8 cellular contexts compared by ENCODE assay signal in the genomic region with DNA sequence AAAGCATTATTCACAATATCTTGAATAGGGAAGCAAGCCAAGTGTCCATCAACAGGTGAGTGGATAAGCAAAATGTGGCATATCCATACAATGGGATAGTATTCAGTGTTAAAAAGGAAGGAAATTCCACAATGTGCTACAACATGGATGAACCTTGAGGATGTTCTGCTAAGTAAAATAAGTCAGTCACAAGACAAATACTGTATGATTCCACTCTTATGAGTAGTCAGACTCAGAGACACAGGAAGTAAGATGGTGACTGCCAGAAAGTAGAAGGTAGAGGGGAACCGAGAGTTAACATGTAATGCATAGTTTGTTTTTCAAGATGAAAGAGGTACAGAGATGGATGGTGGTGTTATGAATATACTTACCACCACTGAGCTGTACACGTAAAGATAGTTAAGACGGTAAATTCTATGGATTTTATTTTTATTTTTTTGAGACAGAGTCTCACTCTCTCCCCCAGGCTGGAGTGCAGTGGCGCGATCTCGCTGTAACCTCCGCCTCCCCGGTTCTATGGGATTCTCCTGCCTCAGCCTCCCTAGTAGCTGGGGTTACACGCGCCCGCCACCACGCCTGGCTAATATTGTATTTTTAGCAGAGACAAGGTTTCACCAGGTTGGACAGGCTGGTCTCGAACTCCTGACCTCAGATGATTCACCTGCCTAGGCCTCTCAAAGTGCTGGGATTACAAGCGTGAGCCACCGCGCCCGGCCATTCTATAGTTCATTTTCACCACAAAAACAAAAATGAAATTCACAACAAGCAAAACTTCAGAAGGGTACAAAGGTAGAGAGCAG. TPM values are rescaled to one million over a fixed set of nuclear protein-coding genes. Genes with fewer than 3 reads are reported as not detected.
DNase-seq lines count a peak whose midpoint lies in the region; ATAC-seq and TF ChIP-seq lines count a peak whose summit lies in the region.

No MANE protein-coding gene starts in this region.

- peaks cover 31% of the 10 kb centered on the region for H3F3A ChIP-seq in SK-N-SH (replicated peaks; ENCODE audit: insufficient read depth)

- H4K20me1 ChIP-seq in SK-N-SH (ENCODE audit: insufficient read depth) = peaks cover 30% of the 10 kb centered on the region

- H3K9me2 ChIP-seq in SK-N-SH = no peaks in the 10 kb centered on the region

- no peak for TF ChIP-seq RAD21 in SK-N-SH (IDR thresholded peaks at IDR 0.05; ENCODE audit: low read length)

- H3K27ac ChIP-seq in SK-N-SH (ENCODE audit: low read depth in 2 of 2, low read length in 1 of 2) = peak overlapping the region; percentile 86 to 90
- H3K27ac ChIP-seq in suprapubic skin = peak overlapping the region; percentile 95

- peaks cover 0 to 10% of the 10 kb centered on the region in 2 experiments for H3K36me3 ChIP-seq in SK-N-SH (replicated peaks in 1 of 2; ENCODE audit: control insufficient read depth in 1 of 2, insufficient read depth in 2 of 2, low read length in 1 of 2)
- H3K36me3 ChIP-seq in suprapubic skin = no peaks in the 10 kb centered on the region

- in situ Hi-C loops in astrocyte of the cerebellum (cut with HindIII; ENCODE audit: low sequenced_read_pairs) = no loop called here

- DNase-seq in SK-N-SH (no peak), MV-4-11 (lab: John Stamatoyannopoulos, UW) (peak; percentile 32), astrocyte of the cerebellum (ENCODE audit: low read depth) (no peak), lung microvascular endothelial cell (ENCODE audit: low read depth in 2 of 2) (peak; percentile 8 to 18), suprapubic skin (ENCODE audit: low spot score in 2 of 2) (no peak), mesenteric fat pad (ENCODE audit: low spot score) (no peak), NCI-H446 (lab: John Stamatoyannopoulos, UW) (no peak)

- H3K4me2 ChIP-seq in SK-N-SH = peak overlapping the region; percentile 43

- CTCF ChIA-PET in SK-N-SH (lab: Yijun Ruan, JAX) = interaction anchor here (0.7 kb wide), 1 partner anchor 33 kb away, joined by 3 read pairs; no protein-coding TSS in a partner anchor

- H3K9ac ChIP-seq in SK-N-SH = peak overlapping the region; percentile 92; the same call in 1 of the 2 replicates

- no peak for TF ChIP-seq POLR2A in suprapubic skin (IDR thresholded peaks at IDR 0.05)

- no peaks in the 10 kb centered on the region for H3K9me3 ChIP-seq in SK-N-SH
- H3K9me3 ChIP-seq in suprapubic skin = no peaks in the 10 kb centered on the region

- peak overlapping the region; percentile 69 for H2AFZ ChIP-seq in SK-N-SH (ENCODE audit: low read depth)

- TF ChIP-seq EP300 in SK-N-SH (IDR thresholded peaks at IDR 0.05; ENCODE audit: borderline replicate concordance in 1 of 2, low read depth in 1 of 2, low read length in 1 of 2) (no peak), suprapubic skin (IDR thresholded peaks at IDR 0.05) (no peak)

- no peak for ATAC-seq in SK-N-SH treated with all-trans-retinoic acid at 6 μM for 48 hours

- H3K4me1 ChIP-seq in SK-N-SH (ENCODE audit: control insufficient read depth in 1 of 2, insufficient read depth in 2 of 2, low read depth in 1 of 2, low read length in 1 of 2) (peaks cover 14 to 22% of the 10 kb centered on the region in 2 experiments; a peak in 3 of 4 replicates), suprapubic skin (peaks cover 46% of the 10 kb centered on the region)

- H3K27me3 ChIP-seq in SK-N-SH (ENCODE audit: insufficient read depth) (no peaks in the 10 kb centered on the region), suprapubic skin (no peaks in the 10 kb centered on the region)

- 93% methylated on average over 17 of the region's 17 CpGs for WGBS in SK-N-SH (ENCODE audit: low lambda C conversion rate)
- WGBS in suprapubic skin = 83% methylated on average over 17 of the region's 17 CpGs

- H3K4me3 ChIP-seq in SK-N-SH (ENCODE audit: low read depth in 2 of 2, low read length in 1 of 2) (peak overlapping the region; percentile 74 to 85; a peak in 3 of 4 replicates), astrocyte of the cerebellum (ENCODE audit: low read depth, low read length) (peak overlapping the region; percentile 65), suprapubic skin (peak overlapping the region; percentile 93)

- peaks cover 36% of the 10 kb centered on the region for H3K79me2 ChIP-seq in SK-N-SH (ENCODE audit: insufficient read depth)

- TF ChIP-seq CTCF in SK-N-SH (IDR thresholded peaks at IDR 0.05) (no peak), astrocyte of the cerebellum (IDR thresholded peaks at IDR 0.05; ENCODE audit: low read depth, low read length, missing control alignments) (no peak), suprapubic skin (IDR thresholded peaks at IDR 0.05) (no peak)

- POLR2A ChIA-PET in SK-N-SH (lab: Yijun Ruan, JAX) = no interaction called here

TF ChIP-seq in SK-N-SH, 30 proteins besides CTCF, POLR2A, EP300 and RAD21 (continues in another document):
- TF ChIP-seq SIN3A (IDR thresholded peaks at IDR 0.05; ENCODE audit: borderline replicate concordance, low read depth, low read length) = no peak
- no peak for TF ChIP-seq GATA2 (CRISPR knock-in tag; IDR thresholded peaks at IDR 0.05)
- TF ChIP-seq NRF1 (IDR thresholded peaks at IDR 0.05; ENCODE audit: low read depth, low read length) = no peak
- no peak for TF ChIP-seq YY1 (IDR thresholded peaks at IDR 0.05; ENCODE audit: low read depth)
- no peak for TF ChIP-seq RXRA (IDR thresholded peaks at IDR 0.05; ENCODE audit: borderline replicate concordance, low read depth)
- TF ChIP-seq, protein P1, sequence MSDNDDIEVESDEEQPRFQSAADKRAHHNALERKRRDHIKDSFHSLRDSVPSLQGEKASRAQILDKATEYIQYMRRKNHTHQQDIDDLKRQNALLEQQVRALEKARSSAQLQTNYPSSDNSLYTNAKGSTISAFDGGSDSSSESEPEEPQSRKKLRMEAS (IDR thresholded peaks at IDR 0.05; ENCODE audit: low read depth) = no peak
- no peak for TF ChIP-seq NFIC (IDR thresholded peaks at IDR 0.05; ENCODE audit: borderline replicate concordance)
- TF ChIP-seq POLR2AphosphoS5 (IDR thresholded peaks at IDR 0.05; ENCODE audit: low read depth, low read length) = no peak

TF ChIP-seq in SK-N-SH treated with all-trans-retinoic acid at 6 μM for 48 hours, 23 proteins besides CTCF, POLR2A, EP300 and RAD21 (continues in another document):
- TF ChIP-seq RARB (CRISPR knock-in tag; IDR thresholded peaks at IDR 0.05) (no peak), ISL1 (CRISPR knock-in tag; IDR thresholded peaks at IDR 0.05) (no peak), ZC3H10 (CRISPR knock-in tag; IDR thresholded peaks at IDR 0.05) (no peak), TCF4 (CRISPR knock-in tag; IDR thresholded peaks at IDR 0.05; ENCODE audit: borderline replicate concordance) (no peak), ARNTL (CRISPR knock-in tag; IDR thresholded peaks at IDR 0.05; ENCODE audit: borderline replicate concordance, low read depth) (no peak), ZNF8 (CRISPR knock-in tag; IDR thresholded peaks at IDR 0.05) (no peak), PPARA (CRISPR knock-in tag; IDR thresholded peaks at IDR 0.05; ENCODE audit: borderline replicate concordance) (no peak), BACH2 (CRISPR knock-in tag; IDR thresholded peaks at IDR 0.05; ENCODE audit: borderline replicate concordance) (no peak)
- TF ChIP-seq, protein P2, sequence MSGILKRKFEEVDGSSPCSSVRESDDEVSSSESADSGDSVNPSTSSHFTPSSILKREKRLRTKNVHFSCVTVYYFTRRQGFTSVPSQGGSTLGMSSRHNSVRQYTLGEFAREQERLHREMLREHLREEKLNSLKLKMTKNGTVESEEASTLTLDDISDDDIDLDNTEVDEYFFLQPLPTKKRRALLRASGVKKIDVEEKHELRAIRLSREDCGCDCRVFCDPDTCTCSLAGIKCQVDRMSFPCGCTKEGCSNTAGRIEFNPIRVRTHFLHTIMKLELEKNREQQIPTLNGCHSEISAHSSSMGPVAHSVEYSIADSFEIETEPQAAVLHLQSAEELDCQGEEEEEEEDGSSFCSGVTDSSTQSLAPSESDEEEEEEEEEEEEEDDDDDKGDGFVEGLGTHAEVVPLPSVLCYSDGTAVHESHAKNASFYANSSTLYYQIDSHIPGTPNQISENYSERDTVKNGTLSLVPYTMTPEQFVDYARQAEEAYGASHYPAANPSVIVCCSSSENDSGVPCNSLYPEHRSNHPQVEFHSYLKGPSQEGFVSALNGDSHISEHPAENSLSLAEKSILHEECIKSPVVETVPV (CRISPR knock-in tag; IDR thresholded peaks at IDR 0.05) = no peak
- TF ChIP-seq, protein P3, sequence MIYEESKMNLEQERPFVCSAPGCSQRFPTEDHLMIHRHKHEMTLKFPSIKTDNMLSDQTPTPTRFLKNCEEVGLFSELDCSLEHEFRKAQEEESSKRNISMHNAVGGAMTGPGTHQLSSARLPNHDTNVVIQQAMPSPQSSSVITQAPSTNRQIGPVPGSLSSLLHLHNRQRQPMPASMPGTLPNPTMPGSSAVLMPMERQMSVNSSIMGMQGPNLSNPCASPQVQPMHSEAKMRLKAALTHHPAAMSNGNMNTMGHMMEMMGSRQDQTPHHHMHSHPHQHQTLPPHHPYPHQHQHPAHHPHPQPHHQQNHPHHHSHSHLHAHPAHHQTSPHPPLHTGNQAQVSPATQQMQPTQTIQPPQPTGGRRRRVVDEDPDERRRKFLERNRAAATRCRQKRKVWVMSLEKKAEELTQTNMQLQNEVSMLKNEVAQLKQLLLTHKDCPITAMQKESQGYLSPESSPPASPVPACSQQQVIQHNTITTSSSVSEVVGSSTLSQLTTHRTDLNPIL (CRISPR knock-in tag; IDR thresholded peaks at IDR 0.05; ENCODE audit: low read depth) = no peak

RNA-seq across cellular contexts. Expression of gene CHAMP1, which starts 1.0 kb away (rescaled TPM):
- 25.9 and 28.6 TPM in 2 replicates for polyA plus RNA-seq in SK-N-SH (2012; rRNA removed)
- polyA plus RNA-seq in SK-N-SH (2012; cell fraction: cytosol; rRNA removed) = 29.3 and 29.4 TPM in 2 replicates
- 13.8 and 14.7 TPM in 2 replicates for polyA plus RNA-seq in SK-N-SH (2012; cell fraction: nucleus; rRNA removed)
- total RNA-seq in lung microvascular endothelial cell = 8.1 and 9.4 TPM in 2 replicates
- total RNA-seq in suprapubic skin = 10 to 100 TPM; 10.0 to 22.1 (median 15.0) TPM
- 18.8 TPM for total RNA-seq in mesenteric fat pad

RNA-seq across cellular contexts. Expression of gene UPF3A, which starts 31.9 kb away (rescaled TPM):
- polyA plus RNA-seq in SK-N-SH (2012; rRNA removed) = 63.2 and 74.4 TPM in 2 replicates
- 59.8 and 69.6 TPM in 2 replicates for polyA plus RNA-seq in SK-N-SH (2012; cell fraction: cytosol; rRNA removed)
- 154 and 180 TPM in 2 replicates for polyA plus RNA-seq in SK-N-SH (2012; cell fraction: nucleus; rRNA removed)
- total RNA-seq in lung microvascular endothelial cell = 8.3 and 24.8 TPM in 2 replicates
- 10 to 100 TPM; 17.6 to 57.3 (median 30.8) TPM for total RNA-seq in suprapubic skin
- total RNA-seq in mesenteric fat pad = 39.6 TPM

Comparison
In these comparisons a context has a peak if more than half of its experiments do, and no peak if none do; other contexts are left out.
1. DNase-seq: peak in MV-4-11 (single experiment) and lung microvascular endothelial cell (2 of 2); none in SK-N-SH (single experiment), astrocyte of the cerebellum (single experiment), suprapubic skin (0 of 2), mesenteric fat pad (single experiment) and NCI-H446 (0 of 2).
2. Peak in every context shown above with its lines, with median percentiles within 50 percentile points of each other: H3K4me3 ChIP-seq.